ENCODE assay signal across 1 cellular context in the genomic region with DNA sequence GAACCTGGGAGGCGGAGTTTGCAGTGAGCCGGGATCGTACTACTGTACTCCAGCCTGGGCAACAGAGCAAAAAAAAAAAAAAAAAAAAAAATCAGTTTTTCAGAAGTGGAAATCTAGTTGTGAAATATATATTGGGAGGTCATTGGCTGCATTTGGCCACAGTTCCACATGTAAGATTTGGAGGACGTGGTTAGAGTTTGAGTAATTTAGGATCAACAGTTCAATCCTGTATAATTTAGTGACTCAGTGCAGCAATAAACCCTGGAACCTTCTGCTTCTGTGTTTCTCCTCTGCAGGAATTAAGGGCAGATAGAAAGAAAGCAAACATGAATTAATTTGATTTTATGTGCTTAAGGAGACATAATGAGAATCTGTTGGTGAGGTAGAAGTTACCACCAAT.
TF ChIP-seq lines count a peak whose summit lies in the region.

No MANE protein-coding gene starts in this region.

TF ChIP-seq in IMR-90, 13 proteins besides CTCF, POLR2A, EP300 and RAD21 (continued from another document):
- TF ChIP-seq, protein P1, sequence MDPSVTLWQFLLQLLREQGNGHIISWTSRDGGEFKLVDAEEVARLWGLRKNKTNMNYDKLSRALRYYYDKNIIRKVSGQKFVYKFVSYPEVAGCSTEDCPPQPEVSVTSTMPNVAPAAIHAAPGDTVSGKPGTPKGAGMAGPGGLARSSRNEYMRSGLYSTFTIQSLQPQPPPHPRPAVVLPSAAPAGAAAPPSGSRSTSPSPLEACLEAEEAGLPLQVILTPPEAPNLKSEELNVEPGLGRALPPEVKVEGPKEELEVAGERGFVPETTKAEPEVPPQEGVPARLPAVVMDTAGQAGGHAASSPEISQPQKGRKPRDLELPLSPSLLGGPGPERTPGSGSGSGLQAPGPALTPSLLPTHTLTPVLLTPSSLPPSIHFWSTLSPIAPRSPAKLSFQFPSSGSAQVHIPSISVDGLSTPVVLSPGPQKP (IDR thresholded peaks at IDR 0.05; ENCODE audit: borderline replicate concordance, low read depth, low read length), result no peak
- TF ChIP-seq SMC3 (IDR thresholded peaks at IDR 0.05; ENCODE audit: low read depth, low read length) (no peak), CEBPB (IDR thresholded peaks at IDR 0.05; ENCODE audit: low read depth, low read length) (no peak), MAFK (IDR thresholded peaks at IDR 0.05; ENCODE audit: low read depth, low read length) (no peak), MAZ (IDR thresholded peaks at IDR 0.05; ENCODE audit: borderline replicate concordance, low read depth, low read length) (no peak)
- TF ChIP-seq, protein P2, sequence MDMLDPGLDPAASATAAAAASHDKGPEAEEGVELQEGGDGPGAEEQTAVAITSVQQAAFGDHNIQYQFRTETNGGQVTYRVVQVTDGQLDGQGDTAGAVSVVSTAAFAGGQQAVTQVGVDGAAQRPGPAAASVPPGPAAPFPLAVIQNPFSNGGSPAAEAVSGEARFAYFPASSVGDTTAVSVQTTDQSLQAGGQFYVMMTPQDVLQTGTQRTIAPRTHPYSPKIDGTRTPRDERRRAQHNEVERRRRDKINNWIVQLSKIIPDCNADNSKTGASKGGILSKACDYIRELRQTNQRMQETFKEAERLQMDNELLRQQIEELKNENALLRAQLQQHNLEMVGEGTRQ (IDR thresholded peaks at IDR 0.05; ENCODE audit: low read depth, low read length), result no peak
